34 cellular contexts compared by ENCODE assay signal in the genomic region with DNA sequence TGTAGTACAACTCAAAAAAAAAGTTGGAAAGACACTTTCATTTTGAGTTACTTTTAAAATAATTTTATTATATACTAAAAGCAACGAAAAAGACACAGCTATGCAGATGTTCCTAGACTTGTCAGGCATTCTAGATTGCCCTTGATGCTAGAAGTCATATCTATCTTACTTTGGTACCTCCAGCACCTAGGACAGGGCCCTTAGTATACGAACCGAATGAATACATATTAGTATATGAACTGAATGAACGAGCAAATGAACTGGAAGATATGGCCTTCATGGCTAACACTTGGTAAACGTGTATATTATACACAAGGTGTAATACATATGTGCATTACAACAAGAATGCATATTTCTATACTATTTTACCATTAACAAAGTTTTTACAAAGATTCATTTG. TPM values are rescaled to one million over a fixed set of nuclear protein-coding genes. Genes with fewer than 3 reads are reported as not detected.
"Had no signal": no experiment of that assay in that cellular context is flagged by ENCODE, and none has a peak within 500 bp of the region (broad histone marks: within the 10 kb centered on the region; RNA-seq: fewer than 3 reads in every experiment).

No MANE protein-coding gene starts in this region.

- H3K9me3 ChIP-seq: ovary, psoas muscle, spleen, suprapubic skin, testis, tibial artery, transverse colon, upper lobe of right lung, uterus had no signal

- DNase-seq: natural killer cell; occipital lobe; ovary; posterior cingulate gyrus; psoas muscle; right cardiac atrium; spleen; stimulated activated CD4-positive, alpha-beta T cell treated with anti-CD3 and anti-CD28 coated beads, Interleukin-12 subunit alpha, Interleukin-12 subunit beta, amount 100 ng/mL, for 4 hours; stimulated activated CD4-positive, alpha-beta T cell treated with anti-CD3 and anti-CD28 coated beads, Interleukin-1b, Interleukin-23, amount 100 ng/mL, for 48 hours; stimulated activated CD4-positive, alpha-beta T cell treated with anti-CD3 and anti-CD28 coated beads, Interleukin-4, amount 100 ng/mL, for 1 hour; stimulated activated CD4-positive, alpha-beta T cell treated with anti-CD3 and anti-CD28 coated beads, Interleukin-4, amount 100 ng/mL, for 4 hours; stimulated activated CD8-positive, alpha-beta memory T cell treated with anti-CD3 and anti-CD28 coated beads, Interleukin-4, amount 100 ng/mL, for 48 hours; stimulated activated naive CD4-positive, alpha-beta T cell; stimulated activated naive CD8-positive, alpha-beta T cell treated with anti-CD3 and anti-CD28 coated beads, Interleukin-15, amount 100 ng/mL, for 72 hours; stimulated activated naive CD8-positive, alpha-beta T cell treated with anti-CD3 and anti-CD28 coated beads, Interleukin-15, Interleukin-2, amounts not matched to agents 100 U/mL and 50 U/mL, for 24 hours; substantia nigra; testis; tibial artery; transverse colon; upper lobe of right lung; uterus had no signal

- H3K79me2 ChIP-seq: parathyroid adenoma had no signal

- H3K4me1 Mint-ChIP-seq: natural killer cell; nephron; neural progenitor cell; stimulated activated memory B cell treated with anti-CD40 and anti-IgM and Interleukin-4, amounts not matched to agents 10 μg/mL and 1 μg/mL and 100 μg/mL, for 72 hours; stimulated activated naive CD8-positive, alpha-beta T cell treated with anti-CD3 and anti-CD28 coated beads, Interleukin-15, amount 100 ng/mL, for 72 hours had no signal

- H3K27ac ChIP-seq: neural progenitor cell, ovary, parathyroid adenoma, psoas muscle, skin epidermis, spleen, suprapubic skin, testis, tibial artery, transverse colon, upper lobe of right lung, uterus had no signal

- H3K27ac Mint-ChIP-seq: natural killer cell; nephron; neural progenitor cell; progenitor cell of endocrine pancreas; stimulated activated memory B cell treated with anti-CD40 and anti-IgM and Interleukin-4, amounts not matched to agents 10 μg/mL and 1 μg/mL and 100 μg/mL, for 72 hours; stimulated activated naive CD8-positive, alpha-beta T cell treated with anti-CD3 and anti-CD28 coated beads, Interleukin-15, amount 100 ng/mL, for 72 hours; type B pancreatic cell had no signal

- H3K27me3 Mint-ChIP-seq: progenitor cell of endocrine pancreas; stimulated activated memory B cell treated with anti-CD40 and anti-IgM and Interleukin-4, amounts not matched to agents 10 μg/mL and 1 μg/mL and 100 μg/mL, for 72 hours; stimulated activated naive CD8-positive, alpha-beta T cell treated with anti-CD3 and anti-CD28 coated beads, Interleukin-15, amount 100 ng/mL, for 72 hours had no signal

- H3K9me3 Mint-ChIP-seq: nephron; neural progenitor cell; stimulated activated memory B cell treated with anti-CD40 and anti-IgM and Interleukin-4, amounts not matched to agents 10 μg/mL and 1 μg/mL and 100 μg/mL, for 72 hours; stimulated activated naive CD8-positive, alpha-beta T cell treated with anti-CD3 and anti-CD28 coated beads, Interleukin-15, amount 100 ng/mL, for 72 hours; type B pancreatic cell had no signal

- H3K36me3 Mint-ChIP-seq: natural killer cell; neural progenitor cell; stimulated activated memory B cell treated with anti-CD40 and anti-IgM and Interleukin-4, amounts not matched to agents 10 μg/mL and 1 μg/mL and 100 μg/mL, for 72 hours; type B pancreatic cell had no signal

- H3K27me3 ChIP-seq: neural progenitor cell, ovary, spleen, suprapubic skin, testis, tibial artery, transverse colon, upper lobe of right lung, uterus had no signal

- H3K4me1 ChIP-seq: neural progenitor cell, parathyroid adenoma, spleen, suprapubic skin, testis, tibial artery, transverse colon, upper lobe of right lung, uterus had no signal

- H3K4me3 ChIP-seq: neural progenitor cell, ovary, psoas muscle, skin epidermis, smooth muscle cell, spleen, suprapubic skin, testis, tibial artery, transverse colon, upper lobe of right lung, uterus had no signal

- H3K4me2 ChIP-seq: neural progenitor cell, smooth muscle cell had no signal

- H2AFZ ChIP-seq: neural progenitor cell, parathyroid adenoma had no signal

- H3K9ac ChIP-seq: neural progenitor cell, parathyroid adenoma had no signal

- H3K4me3 Mint-ChIP-seq: natural killer cell; nephron; neural progenitor cell; stimulated activated memory B cell treated with anti-CD40 and anti-IgM and Interleukin-4, amounts not matched to agents 10 μg/mL and 1 μg/mL and 100 μg/mL, for 72 hours; stimulated activated naive CD8-positive, alpha-beta T cell treated with anti-CD3 and anti-CD28 coated beads, Interleukin-15, amount 100 ng/mL, for 72 hours; type B pancreatic cell had no signal

- H3K36me3 ChIP-seq: neural progenitor cell, ovary, spleen, suprapubic skin, tibial artery, transverse colon, upper lobe of right lung, uterus had no signal

- ATAC-seq: natural killer cell; psoas muscle; right cardiac atrium; sciatic nerve; stimulated activated memory B cell treated with anti-CD40 and anti-IgM and Interleukin-4, amounts not matched to agents 10 μg/mL and 1 μg/mL and 100 μg/mL, for 72 hours; stimulated activated naive CD8-positive, alpha-beta T cell treated with anti-CD3 and anti-CD28 coated beads, Interleukin-15, amount 100 ng/mL, for 72 hours; stimulated activated naive CD8-positive, alpha-beta T cell treated with anti-CD3 and anti-CD28 coated beads, Interleukin-15, Interleukin-2, amounts not matched to agents 100 U/mL and 50 U/mL, for 24 hours; upper lobe of right lung had no signal

RNA-seq across cellular contexts. Expression of gene ATP13A5, which starts 24.1 kb away (rescaled TPM):
- total RNA-seq: natural killer cell, osteoblast, psoas muscle, renal cortical epithelial cell, right cardiac atrium, sciatic nerve, smooth muscle cell, spleen, transverse colon, urinary bladder, uterus had no signal
- polyA plus RNA-seq: smooth muscle cell, urinary bladder had no signal
